8 cellular contexts compared by ENCODE assay signal in the genomic region with DNA sequence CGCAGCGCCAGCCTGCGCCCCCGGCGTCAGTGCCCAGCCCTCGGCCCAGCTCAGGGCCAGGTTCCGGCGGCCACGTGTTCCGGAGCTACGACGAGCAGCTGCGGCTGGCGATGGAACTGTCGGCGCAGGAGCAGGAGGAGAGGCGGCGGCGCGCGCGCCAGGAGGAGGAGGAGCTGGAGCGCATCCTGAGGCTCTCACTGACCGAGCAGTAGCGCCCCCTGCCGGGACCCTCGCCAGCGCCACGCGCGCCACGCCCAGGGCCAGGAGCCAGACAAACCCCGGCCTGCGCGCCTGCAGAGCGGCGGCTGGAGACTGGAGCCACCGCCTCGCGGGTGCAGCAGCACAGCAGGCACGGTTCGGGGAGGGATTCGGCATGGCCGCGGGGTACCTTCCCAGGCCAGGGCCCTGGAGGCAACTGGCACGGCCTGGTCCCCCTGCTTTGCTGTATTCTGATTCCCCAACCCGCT. TPM values are rescaled to one million over a fixed set of nuclear protein-coding genes. Genes with fewer than 3 reads are reported as not detected.
DNase-seq lines count a peak whose midpoint lies in the region; ATAC-seq and TF ChIP-seq lines count a peak whose summit lies in the region.

No MANE protein-coding gene starts in this region.

- no peak for TF ChIP-seq POLR2A in GM18505 (IDR thresholded peaks at IDR 0.05; ENCODE audit: borderline replicate concordance, extremely low read depth, insufficient read depth, insufficient read length)

- H4K20me1 ChIP-seq in DND-41 (ENCODE audit: insufficient read depth, low read length) (peaks cover 24% of the 10 kb centered on the region), osteoblast (ENCODE audit: insufficient read depth, low read length) (no peaks in the 10 kb centered on the region)

- H3K27ac ChIP-seq in DND-41 (ENCODE audit: low read length): no peak overlapping the region
- no peak overlapping the region for H3K27ac ChIP-seq in osteoblast (ENCODE audit: low read depth, low read length)
- no peak overlapping the region for H3K27ac ChIP-seq in stomach smooth muscle (ENCODE audit: low read length)

- H2AFZ ChIP-seq in DND-41 (ENCODE audit: low read depth, low read length) (no peak overlapping the region), osteoblast (ENCODE audit: low read length) (no peak overlapping the region)

- H3K27me3 ChIP-seq in DND-41 (ENCODE audit: insufficient read depth, low read length, poor library complexity) (peaks cover 12% of the 10 kb centered on the region), osteoblast (ENCODE audit: insufficient read depth, low read length) (no peaks in the 10 kb centered on the region), stomach smooth muscle (ENCODE audit: control insufficient read depth in 1 of 2, insufficient read depth in 2 of 2, low read length in 2 of 2) (no peaks in the 10 kb centered on the region)

- DNase-seq in DND-41 (no peak), NOMO-1 treated with DMSO at 0.1 percent for 48 hours (lab: John Stamatoyannopoulos, UW; ENCODE audit: unreplicated experiment) (peak; percentile 88), head of caudate nucleus (peak; percentile 86 to 98 (median 95)), osteoblast (ENCODE audit: insufficient read length, low spot score, missing footprints) (peak; percentile 99)
- DNase-seq in activated naive CD4-positive, alpha-beta T cell (lab: John Stamatoyannopoulos, UW): peak; percentile 84 to 95 (median 90)

- ATAC-seq in DND-41 (ENCODE audit: insufficient read depth, low read depth) (no peak), HG03039 (IDR thresholded peaks at IDR 0.05; ENCODE audit: unreplicated experiment) (no peak), GM18505 (IDR thresholded peaks at IDR 0.05; ENCODE audit: unreplicated experiment) (no peak)

- peaks cover 10% of the 10 kb centered on the region for H3K36me3 ChIP-seq in DND-41 (ENCODE audit: insufficient read depth, low read length)
- H3K36me3 ChIP-seq in osteoblast (ENCODE audit: insufficient read depth, low read length): no peaks in the 10 kb centered on the region
- peaks cover 0 to 4% of the 10 kb centered on the region in 2 donors for H3K36me3 ChIP-seq in stomach smooth muscle (ENCODE audit: control insufficient read depth in 2 of 2, insufficient read depth in 2 of 2, low read length in 2 of 2)

- H3K79me2 ChIP-seq in DND-41 (ENCODE audit: insufficient read depth, low read length): no peaks in the 10 kb centered on the region
- H3K79me2 ChIP-seq in osteoblast (ENCODE audit: insufficient read depth, low read length): no peaks in the 10 kb centered on the region

- H3K4me3 ChIP-seq in DND-41 (ENCODE audit: low read depth in 1 of 2, low read length in 2 of 2) (no peak overlapping the region), osteoblast (ENCODE audit: insufficient read depth, low read length) (peak overlapping the region; percentile 54), stomach smooth muscle (ENCODE audit: low read length in 2 of 2) (peak overlapping the region; percentile 40 to 69)

- H3K9me3 ChIP-seq in DND-41 (ENCODE audit: insufficient read depth, low read length, severe bottlenecking) (no peaks in the 10 kb centered on the region), osteoblast (ENCODE audit: low read depth, low read length) (no peaks in the 10 kb centered on the region), stomach smooth muscle (ENCODE audit: control insufficient read depth in 2 of 2, low read length in 2 of 2) (no peaks in the 10 kb centered on the region)

- TF ChIP-seq CTCF in DND-41 (IDR thresholded peaks at IDR 0.05; ENCODE audit: borderline replicate concordance, extremely low read depth, low read length, poor library complexity, severe bottlenecking) (peak; percentile 3), osteoblast (IDR thresholded peaks at IDR 0.05; ENCODE audit: extremely low read depth, low read depth, low read length) (peak; percentile 63)

- H3K4me2 ChIP-seq in DND-41 (ENCODE audit: insufficient read depth, low read length) (no peak overlapping the region), osteoblast (ENCODE audit: insufficient read depth, low read length) (peak overlapping the region; percentile 79)

- no peak overlapping the region for H3K9ac ChIP-seq in DND-41 (ENCODE audit: low read depth, low read length)
- H3K9ac ChIP-seq in stomach smooth muscle (ENCODE audit: low read length in 2 of 2): no peak overlapping the region

- intact Hi-C loops in head of caudate nucleus (cut with DNase I): no loop called here

- peaks cover 33% of the 10 kb centered on the region for H3K4me1 ChIP-seq in DND-41 (ENCODE audit: insufficient read depth, low read length)
- peaks cover 6% of the 10 kb centered on the region for H3K4me1 ChIP-seq in osteoblast (ENCODE audit: insufficient read depth, low read length)
- peaks cover 56% of the 10 kb centered on the region for H3K4me1 ChIP-seq in stomach smooth muscle (ENCODE audit: control insufficient read depth, insufficient read depth, low read length)

RNA-seq across cellular contexts. Expression of a gene that starts 9.3 kb away (rescaled TPM):
- 12.7 and 20.3 TPM in 2 replicates for total RNA-seq in osteoblast

RNA-seq across cellular contexts. Expression of a gene that starts 20.5 kb away (rescaled TPM):
- 13.0 and 18.5 TPM in 2 replicates for total RNA-seq in osteoblast

RNA-seq across cellular contexts. Expression of a gene that starts 24.0 kb away (rescaled TPM):
- total RNA-seq in osteoblast: 31.8 and 34.4 TPM in 2 replicates

RNA-seq across cellular contexts. Expression of a gene that starts 44.9 kb away (rescaled TPM):
- 57.2 and 57.5 TPM in 2 replicates for total RNA-seq in osteoblast

RNA-seq across cellular contexts. Expression of a gene that starts 46.6 kb away (rescaled TPM):
- 8.8 and 9.4 TPM in 2 replicates for total RNA-seq in osteoblast

Comparison
In these comparisons a context has a peak if more than half of its experiments do, and no peak if none do; other contexts are left out.
1. H3K4me3 ChIP-seq: peak in osteoblast (single experiment) and stomach smooth muscle (2 of 2); none in DND-41 (0 of 2).